ENCODE assay signal across 8 cellular contexts in the genomic region with DNA sequence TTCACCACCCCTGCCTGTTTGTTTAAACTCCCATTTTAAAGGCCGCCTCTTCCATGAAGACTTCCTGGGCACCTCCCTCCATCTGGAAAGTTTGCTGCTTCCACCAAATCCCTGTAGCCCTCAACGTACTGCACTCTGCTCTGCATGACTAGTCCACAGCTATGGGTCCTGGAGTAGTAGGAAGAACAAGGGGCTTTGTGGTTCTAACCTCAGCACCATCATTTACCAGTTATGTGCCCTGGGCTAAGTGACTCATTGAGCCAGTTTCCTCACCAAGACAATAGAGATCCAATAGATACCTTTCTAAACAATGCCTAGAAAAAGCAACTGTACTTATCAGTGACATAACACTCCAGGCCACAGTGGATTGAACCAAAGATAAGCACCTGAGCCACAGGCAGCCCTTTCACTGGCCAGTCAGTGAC. TPM values are rescaled to one million over a fixed set of nuclear protein-coding genes. Genes with fewer than 3 reads are reported as not detected.
DNase-seq lines count a peak whose midpoint lies in the region; ATAC-seq and TF ChIP-seq lines count a peak whose summit lies in the region.

No MANE protein-coding gene starts in this region.

- no peaks in the 10 kb centered on the region for H3K36me3 Mint-ChIP-seq in WTC11

- ATAC-seq in WTC11 (no peak), GM21515 (IDR thresholded peaks at IDR 0.05; ENCODE audit: unreplicated experiment) (no peak), HG02798 (IDR thresholded peaks at IDR 0.05; ENCODE audit: poor library complexity, unreplicated experiment) (no peak)

- H3K4me1 ChIP-seq in suprapubic skin: peaks cover 59% of the 10 kb centered on the region

- no peak overlapping the region for H3K4me3 Mint-ChIP-seq in WTC11

- in situ Hi-C loops in G401 (cut with HindIII; ENCODE audit: low sequenced_read_pairs): no loop called here

- peaks cover 35% of the 10 kb centered on the region for H3K4me1 Mint-ChIP-seq in WTC11

- H3K27ac ChIP-seq in suprapubic skin: peak overlapping the region; percentile 25

- H3K27me3 ChIP-seq in suprapubic skin: no peaks in the 10 kb centered on the region

- H3K27ac Mint-ChIP-seq in WTC11: 0 out of 2 replicates have a peak overlapping the region, but pooled peaks have one; percentile 12

- CTCF ChIA-PET in WTC11 (lab: Charles Lee): interaction anchor here (1.2 to 4.7 kb wide), 3 partner anchors 8 to 143 kb away, joined by 3 to 29 read pairs (median 29); a partner anchor contains a TSS

- DNase-seq in activated gamma-delta T cell treated with Interleukin-2 at 50 U/mL for 16 hours (peak; percentile 46), activated gamma-delta T cell (lab: John Stamatoyannopoulos, UW) (no peak), WTC11 (ENCODE audit: low spot score) (no peak), fibroblast of the aortic adventitia (ENCODE audit: low read depth) (peak; percentile 95), suprapubic skin (ENCODE audit: low spot score in 2 of 2) (no peak), G401 (ENCODE audit: low spot score) (no peak)

- POLR2A ChIA-PET in WTC11 (lab: Charles Lee): no interaction called here

- H3K9me3 Mint-ChIP-seq in WTC11: no peaks in the 10 kb centered on the region

- TF ChIP-seq CTCF in WTC11 (IDR thresholded peaks at IDR 0.05) (no peak), fibroblast of the aortic adventitia (IDR thresholded peaks at IDR 0.05; ENCODE audit: insufficient read depth, low read length) (no peak), suprapubic skin (IDR thresholded peaks at IDR 0.05) (no peak)

- H3K4me3 ChIP-seq in fibroblast of the aortic adventitia (ENCODE audit: low read depth, low read length) (no peak overlapping the region), suprapubic skin (no peak overlapping the region)

- WGBS in suprapubic skin: 80% methylated on average over 2 of the region's 2 CpGs

- TF ChIP-seq EP300 in suprapubic skin (IDR thresholded peaks at IDR 0.05): no peak

- no peaks in the 10 kb centered on the region for H3K9me3 ChIP-seq in suprapubic skin

- TF ChIP-seq POLR2A in suprapubic skin (IDR thresholded peaks at IDR 0.05): no peak

- H3K27me3 Mint-ChIP-seq in WTC11 (ENCODE audit: low read depth): peaks cover 7% of the 10 kb centered on the region; the same call in 1 of the 2 replicates

- H3K36me3 ChIP-seq in suprapubic skin: no peaks in the 10 kb centered on the region

TF ChIP-seq in WTC11, 78 proteins besides CTCF, POLR2A, EP300 and RAD21:
- TF ChIP-seq OVOL2 (CRISPR knock-in tag; IDR thresholded peaks at IDR 0.05; ENCODE audit: borderline replicate concordance): no peak
- TF ChIP-seq, protein P1, sequence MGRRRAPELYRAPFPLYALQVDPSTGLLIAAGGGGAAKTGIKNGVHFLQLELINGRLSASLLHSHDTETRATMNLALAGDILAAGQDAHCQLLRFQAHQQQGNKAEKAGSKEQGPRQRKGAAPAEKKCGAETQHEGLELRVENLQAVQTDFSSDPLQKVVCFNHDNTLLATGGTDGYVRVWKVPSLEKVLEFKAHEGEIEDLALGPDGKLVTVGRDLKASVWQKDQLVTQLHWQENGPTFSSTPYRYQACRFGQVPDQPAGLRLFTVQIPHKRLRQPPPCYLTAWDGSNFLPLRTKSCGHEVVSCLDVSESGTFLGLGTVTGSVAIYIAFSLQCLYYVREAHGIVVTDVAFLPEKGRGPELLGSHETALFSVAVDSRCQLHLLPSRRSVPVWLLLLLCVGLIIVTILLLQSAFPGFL (CRISPR knock-in tag; IDR thresholded peaks at IDR 0.05; ENCODE audit: borderline replicate concordance): no peak
- no peak for TF ChIP-seq ZNF423 (CRISPR knock-in tag; IDR thresholded peaks at IDR 0.05)
- no peak for TF ChIP-seq ETV6 (CRISPR knock-in tag; IDR thresholded peaks at IDR 0.05)
- no peak for TF ChIP-seq ZBTB21 (CRISPR knock-in tag; IDR thresholded peaks at IDR 0.05; ENCODE audit: borderline replicate concordance)
- TF ChIP-seq MXD4 (CRISPR knock-in tag; IDR thresholded peaks at IDR 0.05; ENCODE audit: borderline replicate concordance): no peak
- no peak for TF ChIP-seq RELA (CRISPR knock-in tag; IDR thresholded peaks at IDR 0.05; ENCODE audit: borderline replicate concordance)
- no peak for TF ChIP-seq ZNF416 (CRISPR knock-in tag; IDR thresholded peaks at IDR 0.05)
- no peak for TF ChIP-seq ZNF232 (CRISPR knock-in tag; IDR thresholded peaks at IDR 0.05)
- no peak for TF ChIP-seq EMX1 (CRISPR knock-in tag; IDR thresholded peaks at IDR 0.05)
- TF ChIP-seq, protein P2, sequence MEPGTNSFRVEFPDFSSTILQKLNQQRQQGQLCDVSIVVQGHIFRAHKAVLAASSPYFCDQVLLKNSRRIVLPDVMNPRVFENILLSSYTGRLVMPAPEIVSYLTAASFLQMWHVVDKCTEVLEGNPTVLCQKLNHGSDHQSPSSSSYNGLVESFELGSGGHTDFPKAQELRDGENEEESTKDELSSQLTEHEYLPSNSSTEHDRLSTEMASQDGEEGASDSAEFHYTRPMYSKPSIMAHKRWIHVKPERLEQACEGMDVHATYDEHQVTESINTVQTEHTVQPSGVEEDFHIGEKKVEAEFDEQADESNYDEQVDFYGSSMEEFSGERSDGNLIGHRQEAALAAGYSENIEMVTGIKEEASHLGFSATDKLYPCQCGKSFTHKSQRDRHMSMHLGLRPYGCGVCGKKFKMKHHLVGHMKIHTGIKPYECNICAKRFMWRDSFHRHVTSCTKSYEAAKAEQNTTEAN (CRISPR knock-in tag; IDR thresholded peaks at IDR 0.05): no peak
- no peak for TF ChIP-seq FOXK1 (CRISPR knock-in tag; IDR thresholded peaks at IDR 0.05)
- TF ChIP-seq, protein P3, sequence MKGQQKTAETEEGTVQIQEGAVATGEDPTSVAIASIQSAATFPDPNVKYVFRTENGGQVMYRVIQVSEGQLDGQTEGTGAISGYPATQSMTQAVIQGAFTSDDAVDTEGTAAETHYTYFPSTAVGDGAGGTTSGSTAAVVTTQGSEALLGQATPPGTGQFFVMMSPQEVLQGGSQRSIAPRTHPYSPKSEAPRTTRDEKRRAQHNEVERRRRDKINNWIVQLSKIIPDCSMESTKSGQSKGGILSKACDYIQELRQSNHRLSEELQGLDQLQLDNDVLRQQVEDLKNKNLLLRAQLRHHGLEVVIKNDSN (CRISPR knock-in tag; IDR thresholded peaks at IDR 0.05): no peak
- no peak for TF ChIP-seq GRHL2 (CRISPR knock-in tag; IDR thresholded peaks at IDR 0.05; ENCODE audit: insufficient replicate concordance, severe bottlenecking)
- no peak for TF ChIP-seq PRRX2 (CRISPR knock-in tag; IDR thresholded peaks at IDR 0.05)
- TF ChIP-seq ZNF121 (CRISPR knock-in tag; IDR thresholded peaks at IDR 0.05): no peak
- TF ChIP-seq, protein P4, sequence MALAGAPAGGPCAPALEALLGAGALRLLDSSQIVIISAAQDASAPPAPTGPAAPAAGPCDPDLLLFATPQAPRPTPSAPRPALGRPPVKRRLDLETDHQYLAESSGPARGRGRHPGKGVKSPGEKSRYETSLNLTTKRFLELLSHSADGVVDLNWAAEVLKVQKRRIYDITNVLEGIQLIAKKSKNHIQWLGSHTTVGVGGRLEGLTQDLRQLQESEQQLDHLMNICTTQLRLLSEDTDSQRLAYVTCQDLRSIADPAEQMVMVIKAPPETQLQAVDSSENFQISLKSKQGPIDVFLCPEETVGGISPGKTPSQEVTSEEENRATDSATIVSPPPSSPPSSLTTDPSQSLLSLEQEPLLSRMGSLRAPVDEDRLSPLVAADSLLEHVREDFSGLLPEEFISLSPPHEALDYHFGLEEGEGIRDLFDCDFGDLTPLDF (CRISPR knock-in tag; IDR thresholded peaks at IDR 0.05): no peak
- TF ChIP-seq ZNF263 (CRISPR knock-in tag; IDR thresholded peaks at IDR 0.05; ENCODE audit: low read depth): no peak

RNA-seq across cellular contexts. Expression of a gene that starts 8.5 kb away (rescaled TPM):
- total RNA-seq in WTC11 (2021) (1.2 TPM in 3 replicates), fibroblast of the aortic adventitia (ENCODE audit: low replicate concordance) (58.5 and 157 TPM in 2 replicates), suprapubic skin (10 to 100 TPM; 19.6 to 36.0 (median 26.2) TPM)
- 30.0 and 33.4 TPM in 2 replicates for total RNA-seq in G401 (2014; rRNA removed; shearing (Covaris generic))

Comparison
In these comparisons a context has a peak if more than half of its experiments do, and no peak if none do; other contexts are left out.
1. DNase-seq: peak in activated gamma-delta T cell treated with Interleukin-2 at 50 U/mL for 16 hours (single experiment) and fibroblast of the aortic adventitia (single experiment); none in activated gamma-delta T cell (single experiment), WTC11 (single experiment), suprapubic skin (0 of 2) and G401 (single experiment).